32 cellular contexts compared by ENCODE assay signal in the genomic region with DNA sequence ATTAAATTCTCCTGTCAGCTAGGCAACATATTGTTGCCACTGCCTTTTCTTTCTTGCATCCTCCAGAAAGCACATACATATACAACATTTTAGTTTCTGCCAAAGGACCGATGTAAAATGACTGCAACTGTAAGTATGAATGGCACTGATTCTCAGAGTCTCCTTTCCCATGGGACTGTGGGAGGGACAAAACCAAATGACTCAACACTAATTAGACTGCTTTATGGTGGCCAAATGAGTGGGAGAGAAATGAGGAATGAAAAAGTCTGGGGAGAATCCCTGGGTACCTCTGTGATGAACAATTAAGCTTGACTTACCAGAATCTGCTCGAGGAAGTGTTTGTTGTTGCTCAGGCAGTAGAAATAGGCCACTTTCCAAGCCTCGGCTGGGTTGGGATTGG. TPM values are rescaled to one million over a fixed set of nuclear protein-coding genes. Genes with fewer than 3 reads are reported as not detected.
A peak's percentile ranks its signal among the peaks of the same experiment; 100 is the strongest.
DNase-seq lines count a peak whose midpoint lies in the region; ATAC-seq and TF ChIP-seq lines count a peak whose summit lies in the region.
"Had no signal": no experiment of that assay in that cellular context is flagged by ENCODE, and none has a peak within 500 bp of the region (broad histone marks: within the 10 kb centered on the region; RNA-seq: fewer than 3 reads in every experiment).

No MANE protein-coding gene starts in this region.

- H3K4me3 Mint-ChIP-seq in T-helper 17 cell, result no peak overlapping the region
- H3K4me3 Mint-ChIP-seq: nephron progenitor cell had no signal

- H3K9ac ChIP-seq in smooth muscle cell (ENCODE audit: low read depth), result no peak overlapping the region
- H3K9ac ChIP-seq: KMS-11, parathyroid adenoma, SK-N-SH had no signal

- H3K79me2 ChIP-seq in smooth muscle cell (ENCODE audit: low read depth), result no peaks in the 10 kb centered on the region
- H3K79me2 ChIP-seq: parathyroid adenoma had no signal

- no peak for TF ChIP-seq POLR2A in ovary (IDR thresholded peaks at IDR 0.05)

- ATAC-seq in T-helper 17 cell (no peak), GM21423 (IDR thresholded peaks at IDR 0.05; ENCODE audit: unreplicated experiment) (no peak)
- ATAC-seq: left lobe of liver, Right ventricle myocardium inferior had no signal

- DNase-seq in AG10803 (ENCODE audit: low read depth) (peak; percentile 50), GM04504 (ENCODE audit: low read depth) (peak; percentile 33), astrocyte of the hippocampus (ENCODE audit: low read depth, low spot score) (peak; percentile 14), smooth muscle cell (lab: John Stamatoyannopoulos, UW; ENCODE audit: unreplicated experiment) (no peak), NCI-H1092 (lab: John Stamatoyannopoulos, UW) (no peak), T-helper 17 cell (no peak), ovary (no peak)
- DNase-seq: activated CD4-positive, CD25-positive, alpha-beta regulatory T cell; activated naive CD4-positive, alpha-beta T cell treated with Interleukin-2 at 50 U/mL for 16 hours; activated T-cell treated with anti-CD3 and anti-CD28 coated beads, Interleukin-2, amount 50 U/mL, for 48 hours; brain microvascular endothelial cell; Calu3; cerebellar nuclear complex; DMS79 treated with DMSO at 0.1 percent for 48 hours; H7; MM.1S; NCI-H1417 treated with DMSO at 0.1 percent for 48 hours; NCI-H2029 treated with DMSO at 0.1 percent for 48 hours; NCI-H226; NCI-H526 treated with DMSO at 0.1 percent for 48 hours; nephron progenitor cell; SK-N-SH; stimulated activated CD4-positive, alpha-beta T cell treated with anti-CD3 and anti-CD28 coated beads, Interleukin-2, amount 100 ng/mL, for 24 hours; stomach; thyroid gland had no signal

- no peak overlapping the region for H2AFZ ChIP-seq in smooth muscle cell (ENCODE audit: low read depth)
- H2AFZ ChIP-seq: parathyroid adenoma had no signal

- no peak overlapping the region for H3K27ac Mint-ChIP-seq in T-helper 17 cell
- H3K27ac Mint-ChIP-seq: nephron progenitor cell had no signal

- H3K27me3 Mint-ChIP-seq in T-helper 17 cell, result no peaks in the 10 kb centered on the region

- 66% methylated on average over 3 of the region's 3 CpGs for WGBS in smooth muscle cell (ENCODE audit: low lambda C conversion rate)
- WGBS in ovary, 3 donors, result 57 to 72% (median 69%) methylated on average over 3 of the region's 3 CpGs

- H3K9me3 ChIP-seq in smooth muscle cell (replicated peaks; ENCODE audit: low read depth) (no peaks in the 10 kb centered on the region), T-helper 17 cell (ENCODE audit: control insufficient read depth, low read length, poor library complexity, severe bottlenecking) (no peaks in the 10 kb centered on the region), ovary (no peaks in the 10 kb centered on the region)
- H3K9me3 ChIP-seq: right atrium auricular region, SK-N-SH, stomach, thyroid gland, vagina had no signal

- peaks cover 11% of the 10 kb centered on the region for H3K36me3 Mint-ChIP-seq in T-helper 17 cell (ENCODE audit: low read depth)

- no peaks in the 10 kb centered on the region for H4K20me1 ChIP-seq in smooth muscle cell (ENCODE audit: low read depth)

- H3K4me2 ChIP-seq in smooth muscle cell, result no peak overlapping the region
- H3K4me2 ChIP-seq: KMS-11, SK-N-SH had no signal

- H3K4me1 ChIP-seq in smooth muscle cell (ENCODE audit: low read depth), result no peaks in the 10 kb centered on the region
- no peaks in the 10 kb centered on the region for H3K4me1 ChIP-seq in ovary (ENCODE audit: insufficient read depth)
- H3K4me1 ChIP-seq: parathyroid adenoma, right atrium auricular region, stomach, thyroid gland, vagina had no signal

- peaks cover 27% of the 10 kb centered on the region for H3K36me3 ChIP-seq in smooth muscle cell (ENCODE audit: low read depth)
- H3K36me3 ChIP-seq in ovary, result no peaks in the 10 kb centered on the region

- no peaks in the 10 kb centered on the region for H3F3A ChIP-seq in smooth muscle cell (ENCODE audit: low read depth)

- no peak for TF ChIP-seq CTCF in AG10803 (conservative IDR thresholded peaks at IDR 0.05; ENCODE audit: low read length)
- no peak for TF ChIP-seq CTCF in smooth muscle cell (IDR thresholded peaks at IDR 0.05; ENCODE audit: borderline replicate concordance, insufficient read depth, poor library complexity, severe bottlenecking)
- TF ChIP-seq CTCF in ovary (IDR thresholded peaks at IDR 0.05), result no peak

- no peak for TF ChIP-seq EP300 in ovary (IDR thresholded peaks at IDR 0.05)

- H3K27ac ChIP-seq in smooth muscle cell (ENCODE audit: low read depth) (peak overlapping the region; percentile 23), ovary (no peak overlapping the region)
- H3K27ac ChIP-seq: brain microvascular endothelial cell, KMS-11, parathyroid adenoma, right atrium auricular region, stomach, thyroid gland, vagina had no signal

- H3K27me3 ChIP-seq in smooth muscle cell (ENCODE audit: low read depth), result no peaks in the 10 kb centered on the region
- no peaks in the 10 kb centered on the region for H3K27me3 ChIP-seq in ovary
- H3K27me3 ChIP-seq: brain microvascular endothelial cell, right atrium auricular region, stomach, thyroid gland, vagina had no signal

- intact Hi-C loops in ovary (cut with DNase I), result no loop called here

- peaks cover 2% of the 10 kb centered on the region for H3K4me1 Mint-ChIP-seq in T-helper 17 cell
- H3K4me1 Mint-ChIP-seq: nephron progenitor cell had no signal

- H3K4me3 ChIP-seq in AG10803 (ENCODE audit: low read length) (no peak overlapping the region), smooth muscle cell (no peak overlapping the region), ovary (no peak overlapping the region)
- H3K4me3 ChIP-seq: right atrium auricular region, stomach, thyroid gland, vagina had no signal

RNA-seq across cellular contexts. Expression of gene ZFYVE26, which starts 10.2 kb away (rescaled TPM):
- total RNA-seq in smooth muscle cell (22.3 and 42.7 TPM in 2 replicates), T-helper 17 cell (10 to 100 TPM; 25.0 to 29.9 TPM), ovary (10 to 100 TPM; 16.1 to 27.0 (median 20.3) TPM)
- polyA plus RNA-seq in smooth muscle cell (4.5 and 5.5 TPM in 2 replicates), ovary (10 to 100 TPM in 1 of 2 donors, 1 to 10 TPM in 1; 6.1 to 22.2 TPM)

RNA-seq across cellular contexts. Expression of gene RAD51B, which starts 13.4 kb away (rescaled TPM):
- total RNA-seq in smooth muscle cell, result 5.3 and 13.4 TPM in 2 replicates
- 4.6 and 5.9 TPM in 2 replicates for polyA plus RNA-seq in smooth muscle cell
- 10 to 100 TPM; 17.0 to 20.7 TPM for total RNA-seq in T-helper 17 cell
- 10 to 100 TPM; 23.2 to 70.1 (median 45.0) TPM for total RNA-seq in ovary
- 10 to 100 TPM; 21.6 to 22.1 TPM for polyA plus RNA-seq in ovary

Comparison
In these comparisons a context has a peak if more than half of its experiments do, and no peak if none do; other contexts are left out.
1. DNase-seq: peak in AG10803 (single experiment), GM04504 (single experiment) and astrocyte of the hippocampus (single experiment); none in smooth muscle cell (single experiment), NCI-H1092 (single experiment), T-helper 17 cell (0 of 3) and ovary (0 of 5).